In the genomic region with DNA sequence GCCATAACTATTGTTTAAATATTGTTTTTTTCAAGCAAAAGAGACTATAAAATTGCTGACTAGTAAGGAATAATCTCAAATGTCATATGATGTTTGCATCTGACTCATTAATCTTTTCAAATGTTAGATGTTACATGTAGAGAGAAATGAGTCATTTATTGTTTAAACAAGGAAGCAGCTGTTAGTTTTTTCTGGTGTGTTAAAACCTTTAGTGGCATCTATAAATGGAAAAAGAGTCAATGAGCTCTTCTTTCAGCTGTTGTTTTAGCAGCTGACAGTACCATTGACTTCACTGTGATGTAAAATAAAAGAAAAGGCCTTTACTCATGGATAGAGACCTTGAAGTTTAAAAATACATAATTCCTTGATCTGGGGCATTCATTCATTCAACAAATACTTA, we compare ENCODE assay signal across 1 cellular context.
A peak's percentile ranks its signal among the peaks of the same experiment; 100 is the strongest.
TF ChIP-seq lines count a peak whose summit lies in the region.

No MANE protein-coding gene starts in this region.

TF ChIP-seq in HEK293, 187 proteins besides CTCF, POLR2A, EP300 and RAD21 (continued from another document):
- TF ChIP-seq ZNF302 (tag by site-specific recombination; IDR thresholded peaks at IDR 0.05; ENCODE audit: low read depth) = no peak
- TF ChIP-seq ZNF24 (tag by site-specific recombination; IDR thresholded peaks at IDR 0.05) = no peak
- TF ChIP-seq, protein P1, sequence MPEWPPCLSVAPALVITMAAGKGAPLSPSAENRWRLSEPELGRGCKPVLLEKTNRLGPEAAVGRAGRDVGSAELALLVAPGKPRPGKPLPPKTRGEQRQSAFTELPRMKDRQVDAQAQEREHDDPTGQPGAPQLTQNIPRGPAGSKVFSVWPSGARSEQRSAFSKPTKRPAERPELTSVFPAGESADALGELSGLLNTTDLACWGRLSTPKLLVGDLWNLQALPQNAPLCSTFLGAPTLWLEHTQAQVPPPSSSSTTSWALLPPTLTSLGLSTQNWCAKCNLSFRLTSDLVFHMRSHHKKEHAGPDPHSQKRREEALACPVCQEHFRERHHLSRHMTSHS (tag by site-specific recombination; IDR thresholded peaks at IDR 0.05) = no peak
- TF ChIP-seq, protein P2, sequence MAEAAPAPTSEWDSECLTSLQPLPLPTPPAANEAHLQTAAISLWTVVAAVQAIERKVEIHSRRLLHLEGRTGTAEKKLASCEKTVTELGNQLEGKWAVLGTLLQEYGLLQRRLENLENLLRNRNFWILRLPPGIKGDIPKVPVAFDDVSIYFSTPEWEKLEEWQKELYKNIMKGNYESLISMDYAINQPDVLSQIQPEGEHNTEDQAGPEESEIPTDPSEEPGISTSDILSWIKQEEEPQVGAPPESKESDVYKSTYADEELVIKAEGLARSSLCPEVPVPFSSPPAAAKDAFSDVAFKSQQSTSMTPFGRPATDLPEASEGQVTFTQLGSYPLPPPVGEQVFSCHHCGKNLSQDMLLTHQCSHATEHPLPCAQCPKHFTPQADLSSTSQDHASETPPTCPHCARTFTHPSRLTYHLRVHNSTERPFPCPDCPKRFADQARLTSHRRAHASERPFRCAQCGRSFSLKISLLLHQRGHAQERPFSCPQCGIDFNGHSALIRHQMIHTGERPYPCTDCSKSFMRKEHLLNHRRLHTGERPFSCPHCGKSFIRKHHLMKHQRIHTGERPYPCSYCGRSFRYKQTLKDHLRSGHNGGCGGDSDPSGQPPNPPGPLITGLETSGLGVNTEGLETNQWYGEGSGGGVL (tag by site-specific recombination; IDR thresholded peaks at IDR 0.05) = no peak
- TF ChIP-seq, protein P3, sequence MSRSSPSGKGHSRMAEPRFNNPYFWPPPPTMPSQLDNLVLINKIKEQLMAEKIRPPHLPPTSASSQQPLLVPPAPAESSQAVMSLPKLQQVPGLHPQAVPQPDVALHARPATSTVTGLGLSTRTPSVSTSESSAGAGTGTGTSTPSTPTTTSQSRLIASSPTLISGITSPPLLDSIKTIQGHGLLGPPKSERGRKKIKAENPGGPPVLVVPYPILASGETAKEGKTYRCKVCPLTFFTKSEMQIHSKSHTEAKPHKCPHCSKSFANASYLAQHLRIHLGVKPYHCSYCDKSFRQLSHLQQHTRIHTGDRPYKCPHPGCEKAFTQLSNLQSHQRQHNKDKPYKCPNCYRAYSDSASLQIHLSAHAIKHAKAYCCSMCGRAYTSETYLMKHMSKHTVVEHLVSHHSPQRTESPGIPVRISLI (tag by site-specific recombination; IDR thresholded peaks at IDR 0.05) = peak; percentile 90
- TF ChIP-seq ZNF843 (tag by site-specific recombination; IDR thresholded peaks at IDR 0.05) = peak; percentile 30; the same call in 1 of the 2 replicates
- TF ChIP-seq ZNF626 (tag by site-specific recombination; IDR thresholded peaks at IDR 0.05) = 0 out of 2 replicates have a peak, but pooled peaks have one; percentile 9
- TF ChIP-seq FEZF1 (tag by site-specific recombination; IDR thresholded peaks at IDR 0.05) = peak; percentile 31; the same call in 1 of the 2 replicates
- no peak for TF ChIP-seq ZNF501 (tag by site-specific recombination; IDR thresholded peaks at IDR 0.05)
- no peak for TF ChIP-seq ZNF548 (tag by site-specific recombination; IDR thresholded peaks at IDR 0.05)
- no peak for TF ChIP-seq ZNF561 (tag by site-specific recombination; IDR thresholded peaks at IDR 0.05; ENCODE audit: borderline replicate concordance)
- TF ChIP-seq ZNF366 (tag by site-specific recombination; conservative IDR thresholded peaks at IDR 0.05) = peak; percentile 54
- TF ChIP-seq ZNF837 (tag by site-specific recombination; IDR thresholded peaks at IDR 0.05) = no peak
- TF ChIP-seq ZNF544 (tag by site-specific recombination; IDR thresholded peaks at IDR 0.05) = no peak
- no peak for TF ChIP-seq ZNF214 (tag by site-specific recombination; IDR thresholded peaks at IDR 0.05; ENCODE audit: borderline replicate concordance)
- TF ChIP-seq EGR2 (tag by site-specific recombination; IDR thresholded peaks at IDR 0.05; ENCODE audit: low read depth) = no peak
- peak; percentile 20; the same call in 1 of the 2 replicates for TF ChIP-seq SP7 (tag by site-specific recombination; IDR thresholded peaks at IDR 0.05)
- TF ChIP-seq ZBTB7A (tag by site-specific recombination; IDR thresholded peaks at IDR 0.05; ENCODE audit: low read depth) = no peak
- TF ChIP-seq, protein P4, sequence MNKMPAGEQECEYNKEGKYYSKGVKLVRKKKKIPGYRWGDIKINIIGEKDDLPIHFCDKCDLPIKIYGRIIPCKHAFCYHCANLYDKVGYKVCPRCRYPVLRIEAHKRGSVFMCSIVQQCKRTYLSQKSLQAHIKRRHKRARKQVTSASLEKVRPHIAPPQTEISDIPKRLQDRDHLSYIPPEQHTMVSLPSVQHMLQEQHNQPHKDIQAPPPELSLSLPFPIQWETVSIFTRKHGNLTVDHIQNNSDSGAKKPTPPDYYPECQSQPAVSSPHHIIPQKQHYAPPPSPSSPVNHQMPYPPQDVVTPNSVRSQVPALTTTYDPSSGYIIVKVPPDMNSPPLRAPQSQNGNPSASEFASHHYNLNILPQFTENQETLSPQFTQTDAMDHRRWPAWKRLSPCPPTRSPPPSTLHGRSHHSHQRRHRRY (tag by site-specific recombination; IDR thresholded peaks at IDR 0.05) = no peak
- no peak for TF ChIP-seq ZNF292 (tag by site-specific recombination; IDR thresholded peaks at IDR 0.05; ENCODE audit: borderline replicate concordance, low read depth)
- no peak for TF ChIP-seq ZNF777 (tag by site-specific recombination; IDR thresholded peaks at IDR 0.05; ENCODE audit: borderline replicate concordance)
- TF ChIP-seq SETDB1 (IDR thresholded peaks at IDR 0.05; ENCODE audit: insufficient read length, low read length) = peak; percentile 91
- no peak for TF ChIP-seq ZBTB8A (tag by site-specific recombination; IDR thresholded peaks at IDR 0.05)
- TF ChIP-seq, protein P5, sequence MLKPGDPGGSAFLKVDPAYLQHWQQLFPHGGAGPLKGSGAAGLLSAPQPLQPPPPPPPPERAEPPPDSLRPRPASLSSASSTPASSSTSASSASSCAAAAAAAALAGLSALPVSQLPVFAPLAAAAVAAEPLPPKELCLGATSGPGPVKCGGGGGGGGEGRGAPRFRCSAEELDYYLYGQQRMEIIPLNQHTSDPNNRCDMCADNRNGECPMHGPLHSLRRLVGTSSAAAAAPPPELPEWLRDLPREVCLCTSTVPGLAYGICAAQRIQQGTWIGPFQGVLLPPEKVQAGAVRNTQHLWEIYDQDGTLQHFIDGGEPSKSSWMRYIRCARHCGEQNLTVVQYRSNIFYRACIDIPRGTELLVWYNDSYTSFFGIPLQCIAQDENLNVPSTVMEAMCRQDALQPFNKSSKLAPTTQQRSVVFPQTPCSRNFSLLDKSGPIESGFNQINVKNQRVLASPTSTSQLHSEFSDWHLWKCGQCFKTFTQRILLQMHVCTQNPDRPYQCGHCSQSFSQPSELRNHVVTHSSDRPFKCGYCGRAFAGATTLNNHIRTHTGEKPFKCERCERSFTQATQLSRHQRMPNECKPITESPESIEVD (tag by site-specific recombination; IDR thresholded peaks at IDR 0.05) = peak; percentile 87
- TF ChIP-seq ZNF596 (tag by site-specific recombination; IDR thresholded peaks at IDR 0.05) = no peak
- TF ChIP-seq, protein P6, sequence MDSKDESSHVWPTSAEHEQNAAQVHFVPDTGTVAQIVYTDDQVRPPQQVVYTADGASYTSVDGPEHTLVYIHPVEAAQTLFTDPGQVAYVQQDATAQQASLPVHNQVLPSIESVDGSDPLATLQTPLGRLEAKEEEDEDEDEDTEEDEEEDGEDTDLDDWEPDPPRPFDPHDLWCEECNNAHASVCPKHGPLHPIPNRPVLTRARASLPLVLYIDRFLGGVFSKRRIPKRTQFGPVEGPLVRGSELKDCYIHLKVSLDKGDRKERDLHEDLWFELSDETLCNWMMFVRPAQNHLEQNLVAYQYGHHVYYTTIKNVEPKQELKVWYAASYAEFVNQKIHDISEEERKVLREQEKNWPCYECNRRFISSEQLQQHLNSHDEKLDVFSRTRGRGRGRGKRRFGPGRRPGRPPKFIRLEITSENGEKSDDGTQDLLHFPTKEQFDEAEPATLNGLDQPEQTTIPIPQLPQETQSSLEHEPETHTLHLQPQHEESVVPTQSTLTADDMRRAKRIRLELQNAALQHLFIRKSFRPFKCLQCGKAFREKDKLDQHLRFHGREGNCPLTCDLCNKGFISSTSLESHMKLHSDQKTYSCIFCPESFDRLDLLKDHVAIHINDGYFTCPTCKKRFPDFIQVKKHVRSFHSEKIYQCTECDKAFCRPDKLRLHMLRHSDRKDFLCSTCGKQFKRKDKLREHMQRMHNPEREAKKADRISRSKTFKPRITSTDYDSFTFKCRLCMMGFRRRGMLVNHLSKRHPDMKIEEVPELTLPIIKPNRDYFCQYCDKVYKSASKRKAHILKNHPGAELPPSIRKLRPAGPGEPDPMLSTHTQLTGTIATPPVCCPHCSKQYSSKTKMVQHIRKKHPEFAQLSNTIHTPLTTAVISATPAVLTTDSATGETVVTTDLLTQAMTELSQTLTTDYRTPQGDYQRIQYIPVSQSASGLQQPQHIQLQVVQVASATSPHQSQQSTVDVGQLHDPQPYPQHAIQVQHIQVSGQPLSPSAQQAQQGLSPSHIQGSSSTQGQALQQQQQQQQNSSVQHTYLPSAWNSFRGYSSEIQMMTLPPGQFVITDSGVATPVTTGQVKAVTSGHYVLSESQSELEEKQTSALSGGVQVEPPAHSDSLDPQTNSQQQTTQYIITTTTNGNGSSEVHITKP (tag by site-specific recombination; IDR thresholded peaks at IDR 0.05) = no peak
- TF ChIP-seq ZNF585B (tag by site-specific recombination; IDR thresholded peaks at IDR 0.05) = no peak
- TF ChIP-seq ZNF354C (tag by site-specific recombination; IDR thresholded peaks at IDR 0.05; ENCODE audit: borderline replicate concordance, low read depth) = no peak
- no peak for TF ChIP-seq ZNF510 (tag by site-specific recombination; IDR thresholded peaks at IDR 0.05; ENCODE audit: insufficient replicate concordance)
- TF ChIP-seq, protein P7, sequence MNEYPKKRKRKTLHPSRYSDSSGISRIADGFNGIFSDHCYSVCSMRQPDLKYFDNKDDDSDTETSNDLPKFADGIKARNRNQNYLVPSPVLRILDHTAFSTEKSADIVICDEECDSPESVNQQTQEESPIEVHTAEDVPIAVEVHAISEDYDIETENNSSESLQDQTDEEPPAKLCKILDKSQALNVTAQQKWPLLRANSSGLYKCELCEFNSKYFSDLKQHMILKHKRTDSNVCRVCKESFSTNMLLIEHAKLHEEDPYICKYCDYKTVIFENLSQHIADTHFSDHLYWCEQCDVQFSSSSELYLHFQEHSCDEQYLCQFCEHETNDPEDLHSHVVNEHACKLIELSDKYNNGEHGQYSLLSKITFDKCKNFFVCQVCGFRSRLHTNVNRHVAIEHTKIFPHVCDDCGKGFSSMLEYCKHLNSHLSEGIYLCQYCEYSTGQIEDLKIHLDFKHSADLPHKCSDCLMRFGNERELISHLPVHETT (tag by site-specific recombination; IDR thresholded peaks at IDR 0.05) = 0 out of 2 replicates have a peak, but pooled peaks have one; percentile 33
- TF ChIP-seq ZNF416 (tag by site-specific recombination; IDR thresholded peaks at IDR 0.05) = no peak
- TF ChIP-seq ZEB2 (tag by site-specific recombination; IDR thresholded peaks at IDR 0.05) = peak; percentile 61
- no peak for TF ChIP-seq ZNF76 (tag by site-specific recombination; IDR thresholded peaks at IDR 0.05; ENCODE audit: borderline replicate concordance, low read depth)
- peak; percentile 53; the same call in 1 of the 2 replicates for TF ChIP-seq KLF8 (tag by site-specific recombination; IDR thresholded peaks at IDR 0.05)
- TF ChIP-seq ZNF114 (tag by site-specific recombination; IDR thresholded peaks at IDR 0.05) = no peak
- no peak for TF ChIP-seq ZNF202 (tag by site-specific recombination; IDR thresholded peaks at IDR 0.05; ENCODE audit: borderline replicate concordance)
- no peak for TF ChIP-seq RBAK (tag by site-specific recombination; IDR thresholded peaks at IDR 0.05)
